Comparison of ENCODE assay signal across 21 cellular contexts in genomic region chr3:186669378-186670084, GRCh38. TPM values are rescaled to one million over a fixed set of nuclear protein-coding genes. Genes with fewer than 3 reads are reported as not detected.
A peak's percentile ranks its signal among the peaks of the same experiment; 100 is the strongest.
DNase-seq lines count a peak whose midpoint lies in the region; ATAC-seq and TF ChIP-seq lines count a peak whose summit lies in the region.
"Had no signal": no experiment of that assay in that cellular context is flagged by ENCODE, and none has a peak within 500 bp of the region (broad histone marks: within the 10 kb centered on the region; RNA-seq: fewer than 3 reads in every experiment).

No MANE protein-coding gene starts in this region.

- POLR2A ChIA-PET in WTC11 (lab: Charles Lee), result no interaction called here

- H3K4me1 Mint-ChIP-seq in activated CD4-positive, alpha-beta T cell treated with anti-CD3 and anti-CD28 coated beads, Interleukin-2, amount 10 ng/mL, durations not matched to agents 24 days and 14 days, result peaks cover 16% of the 10 kb centered on the region
- H3K4me1 Mint-ChIP-seq in WTC11, result peaks cover 22% of the 10 kb centered on the region

- no peak overlapping the region for H3K27ac Mint-ChIP-seq in activated CD4-positive, alpha-beta T cell treated with anti-CD3 and anti-CD28 coated beads, Interleukin-2, amount 10 ng/mL, durations not matched to agents 24 days and 14 days
- H3K27ac Mint-ChIP-seq in WTC11, result no peak overlapping the region

- no peak for TF ChIP-seq CTCF in WTC11 (IDR thresholded peaks at IDR 0.05)

- H3K9me3 Mint-ChIP-seq in activated CD4-positive, alpha-beta T cell treated with anti-CD3 and anti-CD28 coated beads, Interleukin-2, amount 10 ng/mL, durations not matched to agents 24 days and 14 days, result peaks cover 4% of the 10 kb centered on the region
- H3K9me3 Mint-ChIP-seq in WTC11, result no peaks in the 10 kb centered on the region

- peaks cover 16% of the 10 kb centered on the region for H3K27me3 Mint-ChIP-seq in activated CD4-positive, alpha-beta T cell treated with anti-CD3 and anti-CD28 coated beads, Interleukin-2, amount 10 ng/mL, durations not matched to agents 24 days and 14 days
- H3K27me3 Mint-ChIP-seq in WTC11 (ENCODE audit: low read depth), result peaks cover 6% of the 10 kb centered on the region

- intact Hi-C loops in activated CD4-positive, alpha-beta T cell treated with anti-CD3 and anti-CD28 coated beads, Interleukin-2, amount 10 ng/mL, durations not matched to agents 24 days and 14 days (cut with micrococcal nuclease), result no loop called here

- peak overlapping the region; percentile 1 for H3K4me3 Mint-ChIP-seq in activated CD4-positive, alpha-beta T cell treated with anti-CD3 and anti-CD28 coated beads, Interleukin-2, amount 10 ng/mL, durations not matched to agents 24 days and 14 days
- H3K4me3 Mint-ChIP-seq in WTC11, result no peak overlapping the region

- ATAC-seq in WTC11, result no peak
- ATAC-seq: heart left ventricle had no signal

- CTCF ChIA-PET in WTC11 (lab: Charles Lee), result no interaction called here

- H3K36me3 Mint-ChIP-seq in activated CD4-positive, alpha-beta T cell treated with anti-CD3 and anti-CD28 coated beads, Interleukin-2, amount 10 ng/mL, durations not matched to agents 24 days and 14 days (ENCODE audit: low read depth), result no peaks in the 10 kb centered on the region
- no peaks in the 10 kb centered on the region for H3K36me3 Mint-ChIP-seq in WTC11

- peak; percentile 57 for DNase-seq in activated CD4-positive, alpha-beta T cell treated with anti-CD3 and anti-CD28 coated beads, Interleukin-2, amount 10 ng/mL, durations not matched to agents 24 days and 14 days
- no peak for DNase-seq in activated CD4-positive, alpha-beta T cell treated with anti-CD3 and anti-CD28 coated beads for 4 hours
- DNase-seq in HT-29 (ENCODE audit: low spot score) (peak; percentile 23), WTC11 (ENCODE audit: low spot score) (no peak), iris pigment epithelial cell (ENCODE audit: low read depth) (peak; percentile 9), kidney glomerular epithelial cell (lab: John Stamatoyannopoulos, UW) (no peak), NCI-H345 (lab: John Stamatoyannopoulos, UW) (no peak)
- DNase-seq in central memory CD4-positive, alpha-beta T cell, result no peak
- DNase-seq: DMS79 treated with DMSO at 0.1 percent for 48 hours; heart left ventricle; kidney; NCI-H146; NCI-H510A; retina; stimulated activated CD4-positive, alpha-beta T cell treated with anti-CD3 and anti-CD28 coated beads, Interleukin-15, amount 100 ng/mL, for 24 hours; stomach had no signal

TF ChIP-seq in WTC11, 78 proteins besides CTCF, POLR2A, EP300 and RAD21:
- TF ChIP-seq ZNF232 (CRISPR knock-in tag; IDR thresholded peaks at IDR 0.05) (no peak), NFE2L1 (CRISPR knock-in tag; IDR thresholded peaks at IDR 0.05) (peak; percentile 59; the same call in 1 of the 2 replicates), SP1 (CRISPR knock-in tag; conservative IDR thresholded peaks at IDR 0.05) (no peak), GABPB1 (CRISPR knock-in tag; IDR thresholded peaks at IDR 0.05) (peak; percentile 59), CREB1 (CRISPR knock-in tag; IDR thresholded peaks at IDR 0.05) (no peak)

RNA-seq across cellular contexts. Expression of gene HRG, which starts 3.7 kb away (rescaled TPM):
- total RNA-seq in activated CD4-positive, alpha-beta T cell treated with anti-CD3 and anti-CD28 coated beads, Interleukin-2, amount 10 ng/mL, durations not matched to agents 24 days and 14 days, result not detected in 2 replicates
- not detected in 2 replicates for total RNA-seq in HT-29 (2014; rRNA removed; shearing (Covaris generic))
- 0.11 to 0.24 TPM (median 0.11 TPM) in 3 replicates for total RNA-seq in WTC11 (2021)
- total RNA-seq: A673, heart left ventricle, mononuclear cell, SK-MEL-5, stomach had no signal

RNA-seq across cellular contexts. Expression of gene FETUB, which starts 29.3 kb away (rescaled TPM):
- total RNA-seq in activated CD4-positive, alpha-beta T cell treated with anti-CD3 and anti-CD28 coated beads, Interleukin-2, amount 10 ng/mL, durations not matched to agents 24 days and 14 days, result not detected in 2 replicates
- not detected in 2 replicates for total RNA-seq in HT-29 (2014; rRNA removed; shearing (Covaris generic))
- not detected in 3 replicates for total RNA-seq in WTC11 (2021)
- total RNA-seq: A673, kidney, mononuclear cell, SK-MEL-5, stomach had no signal

RNA-seq across cellular contexts. Expression of gene KNG1, which starts 47.6 kb away (rescaled TPM):
- not detected in 2 replicates for total RNA-seq in activated CD4-positive, alpha-beta T cell treated with anti-CD3 and anti-CD28 coated beads, Interleukin-2, amount 10 ng/mL, durations not matched to agents 24 days and 14 days
- not detected in 2 replicates for total RNA-seq in HT-29 (2014; rRNA removed; shearing (Covaris generic))
- 0.13 to 0.44 TPM (median 0.34 TPM) in 3 replicates for total RNA-seq in WTC11 (2021)
- total RNA-seq: A673, LHCN-M2, SK-MEL-5, stomach, vagina had no signal

RNA-seq across cellular contexts. Expression of gene AHSG, which starts 56.7 kb away (rescaled TPM):
- total RNA-seq in activated CD4-positive, alpha-beta T cell treated with anti-CD3 and anti-CD28 coated beads, Interleukin-2, amount 10 ng/mL, durations not matched to agents 24 days and 14 days, result not detected in 2 replicates
- total RNA-seq in HT-29 (2014; rRNA removed; shearing (Covaris generic)), result not detected in 2 replicates
- 1.5 to 1.9 TPM (median 1.8 TPM) in 3 replicates for total RNA-seq in WTC11 (2021)
- total RNA-seq: heart left ventricle, kidney, LHCN-M2, mononuclear cell, SK-MEL-5, vagina had no signal

Comparison
In these comparisons a context has a peak if more than half of its experiments do, and no peak if none do; other contexts are left out.
1. DNase-seq: peak in activated CD4-positive, alpha-beta T cell treated with anti-CD3 and anti-CD28 coated beads, Interleukin-2, amount 10 ng/mL, durations not matched to agents 24 days and 14 days (single experiment), HT-29 (single experiment) and iris pigment epithelial cell (single experiment); none in activated CD4-positive, alpha-beta T cell treated with anti-CD3 and anti-CD28 coated beads for 4 hours (0 of 2), WTC11 (single experiment), central memory CD4-positive, alpha-beta T cell (single experiment), kidney glomerular epithelial cell (single experiment) and NCI-H345 (single experiment).